Comparison of ENCODE assay signal across 9 cellular contexts in the genomic region with DNA sequence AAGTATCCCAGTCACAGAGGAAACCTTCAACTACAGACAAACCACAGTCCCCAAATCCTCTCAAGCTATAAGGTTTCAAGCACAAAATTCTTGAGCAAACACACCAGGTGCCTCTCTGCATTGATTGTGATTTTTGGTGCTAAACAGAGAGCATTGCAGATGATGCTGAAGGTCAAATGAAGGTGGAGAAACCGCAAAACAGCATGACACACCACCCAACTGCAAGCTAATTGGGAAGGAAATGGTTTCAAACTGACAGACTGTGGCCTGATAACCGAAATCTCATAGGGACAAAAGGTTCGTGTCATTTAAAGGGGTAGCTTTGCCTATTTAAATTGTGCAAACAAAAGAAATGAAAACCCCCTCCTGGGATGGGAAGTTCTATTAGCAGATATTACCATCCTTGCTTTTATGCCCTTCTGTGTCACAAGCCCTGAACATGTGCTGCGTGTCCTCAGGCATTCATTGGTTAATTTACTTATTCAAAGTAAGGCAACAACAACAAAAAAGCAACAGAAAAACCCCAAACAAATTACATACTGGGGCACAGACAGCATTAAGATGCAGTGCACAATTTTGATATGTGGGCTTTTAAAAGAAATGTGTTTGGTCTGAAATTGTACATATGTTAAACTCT.
A peak's percentile ranks its signal among the peaks of the same experiment; 100 is the strongest.
DNase-seq lines count a peak whose midpoint lies in the region; ATAC-seq and TF ChIP-seq lines count a peak whose summit lies in the region.
"Had no signal": no experiment of that assay in that cellular context is flagged by ENCODE, and none has a peak within 500 bp of the region (broad histone marks: within the 10 kb centered on the region; RNA-seq: fewer than 3 reads in every experiment).

No MANE protein-coding gene starts in this region.

- peak; percentile 31 for DNase-seq in GM10248 (ENCODE audit: extremely low spot score)
- peak; percentile 66 for DNase-seq in T-helper 2 cell treated with Interferon-gamma antibody and Interleukin-4, amounts not matched to agents 5 μg/mL and 100 μg/mL, for 36 hours (ENCODE audit: low spot score)
- no peak for DNase-seq in DMS153 treated with DMSO at 0.1 percent for 48 hours (lab: John Stamatoyannopoulos, UW; ENCODE audit: unreplicated experiment)
- no peak for DNase-seq in COR-L47 (lab: John Stamatoyannopoulos, UW)
- DNase-seq in anterior cingulate cortex (lab: John Stamatoyannopoulos, UW): no peak
- DNase-seq in DMS114 treated with DMSO at 0.1 percent for 48 hours (lab: John Stamatoyannopoulos, UW; ENCODE audit: unreplicated experiment): no peak
- DNase-seq: body of pancreas had no signal

- no peak for TF ChIP-seq CTCF in GM10248 (IDR thresholded peaks at IDR 0.05; ENCODE audit: control extremely low read depth, extremely low read depth, low read depth, missing control alignments)

- H3K36me3 Mint-ChIP-seq in T-helper 2 cell treated with Interferon-gamma antibody and Interleukin-4, amounts not matched to agents 5 μg/mL and 100 μg/mL, for 36 hours (ENCODE audit: low read depth): peaks cover 22% of the 10 kb centered on the region

- peaks cover 11% of the 10 kb centered on the region for H3K9me3 Mint-ChIP-seq in T-helper 2 cell treated with Interferon-gamma antibody and Interleukin-4, amounts not matched to agents 5 μg/mL and 100 μg/mL, for 36 hours

- H3K27ac Mint-ChIP-seq in T-helper 2 cell treated with Interferon-gamma antibody and Interleukin-4, amounts not matched to agents 5 μg/mL and 100 μg/mL, for 36 hours: peak overlapping the region; percentile 76

- ATAC-seq in GM19452 (IDR thresholded peaks at IDR 0.05; ENCODE audit: unreplicated experiment): peak; percentile 87
- peak; percentile 83 for ATAC-seq in HG03175 (IDR thresholded peaks at IDR 0.05; ENCODE audit: unreplicated experiment)
- ATAC-seq: body of pancreas had no signal

- H3K4me1 Mint-ChIP-seq in T-helper 2 cell treated with Interferon-gamma antibody and Interleukin-4, amounts not matched to agents 5 μg/mL and 100 μg/mL, for 36 hours (ENCODE audit: low read depth): peaks cover 54% of the 10 kb centered on the region

- peak overlapping the region; percentile 78 for H3K4me3 Mint-ChIP-seq in T-helper 2 cell treated with Interferon-gamma antibody and Interleukin-4, amounts not matched to agents 5 μg/mL and 100 μg/mL, for 36 hours

- POLR2A ChIA-PET in GM10248 (lab: Yijun Ruan, JAX): interaction anchor here (0.6 kb wide), 1 partner anchor 1573 kb away, joined by 7 read pairs; no protein-coding TSS in a partner anchor

- H3K27me3 Mint-ChIP-seq in T-helper 2 cell treated with Interferon-gamma antibody and Interleukin-4, amounts not matched to agents 5 μg/mL and 100 μg/mL, for 36 hours (ENCODE audit: low read depth): peaks cover 9% of the 10 kb centered on the region

- CTCF ChIA-PET in GM10248 (lab: Yijun Ruan, JAX): interaction anchor here (1.1 to 2.7 kb wide), 3 partner anchors 10 to 305 kb away, joined by 3 to 12 read pairs (median 4); no protein-coding TSS in a partner anchor

Comparison
In these comparisons a context has a peak if more than half of its experiments do, and no peak if none do; other contexts are left out.
1. DNase-seq: peak in GM10248 (single experiment) and T-helper 2 cell treated with Interferon-gamma antibody and Interleukin-4, amounts not matched to agents 5 μg/mL and 100 μg/mL, for 36 hours (single experiment); none in DMS153 treated with DMSO at 0.1 percent for 48 hours (single experiment), COR-L47 (single experiment), anterior cingulate cortex (0 of 58) and DMS114 treated with DMSO at 0.1 percent for 48 hours (single experiment).